ENCODE assay signal across 8 cellular contexts in the genomic region with DNA sequence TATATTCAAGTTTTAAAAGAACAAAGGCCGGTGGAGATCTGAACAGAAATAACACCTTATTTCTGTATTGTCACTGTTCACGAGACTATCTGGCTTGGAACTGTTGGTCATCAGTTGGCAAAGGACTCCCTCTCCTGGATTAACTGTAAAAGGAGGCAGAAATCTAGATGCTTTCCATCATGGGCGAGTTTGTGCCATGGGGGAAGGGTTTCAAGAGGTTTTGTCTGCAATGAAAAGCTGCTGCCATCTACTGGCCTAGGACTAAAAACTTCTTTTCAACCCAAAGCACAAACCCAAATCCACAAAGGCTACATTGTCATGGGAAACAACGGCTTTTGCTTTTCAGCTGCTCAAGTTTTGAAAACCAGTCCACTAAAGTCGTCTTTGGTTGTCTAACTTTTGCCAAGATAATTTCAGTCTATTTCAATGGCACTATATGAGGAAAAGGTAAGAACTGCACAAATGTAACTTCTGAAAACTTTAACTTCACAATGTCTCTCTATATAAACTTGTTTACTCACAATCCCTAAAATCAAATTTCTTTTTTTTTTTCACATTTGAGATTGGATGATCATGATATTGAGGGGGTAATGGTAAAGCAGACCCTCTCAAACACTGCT.
DNase-seq lines count a peak whose midpoint lies in the region; ATAC-seq and TF ChIP-seq lines count a peak whose summit lies in the region.

No MANE protein-coding gene starts in this region.

- DNase-seq in DND-41 (peak; percentile 75), NCI-H460 (ENCODE audit: extremely low read depth, low read depth) (peak; percentile 95), dorsolateral prefrontal cortex (peak in 9 of 10 donors; percentile 48 to 86 (median 69))
- peak; percentile 17 for DNase-seq in activated CD4-positive, alpha-beta T cell treated with anti-CD3 and anti-CD28 coated beads for 1 hour
- peak; percentile 13 for DNase-seq in stimulated activated CD8-positive, alpha-beta memory T cell treated with anti-CD3 and anti-CD28 coated beads, Interleukin-15, amount 100 ng/mL, for 1 hour (ENCODE audit: low read depth)

- no peak overlapping the region for H3K4me2 ChIP-seq in DND-41 (ENCODE audit: insufficient read depth, low read length)

- peak; percentile 95 to 100 for TF ChIP-seq RAD21 in liver (IDR thresholded peaks at IDR 0.05)

- ATAC-seq in DND-41 (ENCODE audit: insufficient read depth, low read depth) (peak; percentile 65), HG03139 (IDR thresholded peaks at IDR 0.05; ENCODE audit: unreplicated experiment) (peak; percentile 58), GM21390 (IDR thresholded peaks at IDR 0.05; ENCODE audit: unreplicated experiment) (no peak)

- H3K27me3 ChIP-seq in DND-41 (ENCODE audit: insufficient read depth, low read length, poor library complexity) (no peaks in the 10 kb centered on the region), dorsolateral prefrontal cortex (peaks cover 0 to 19% (median 0%) of the 10 kb centered on the region in 45 donors), liver (ENCODE audit: control insufficient read depth in 4 of 4, insufficient read depth in 4 of 4, low read length in 3 of 4) (no peaks in the 10 kb centered on the region)

- no peaks in the 10 kb centered on the region for H3K36me3 ChIP-seq in DND-41 (ENCODE audit: insufficient read depth, low read length)
- no peaks in the 10 kb centered on the region for H3K36me3 ChIP-seq in liver (ENCODE audit: control insufficient read depth in 4 of 4, insufficient read depth in 3 of 4, low read depth in 1 of 4, low read length in 3 of 4)

- H3K27ac ChIP-seq in DND-41 (ENCODE audit: low read length): no peak overlapping the region
- H3K27ac ChIP-seq in dorsolateral prefrontal cortex: peak overlapping the region in 4 of 59 donors; percentile 33 to 51 (median 34)
- no peak overlapping the region for H3K27ac ChIP-seq in liver (ENCODE audit: low read depth in 1 of 2, low read length in 2 of 2)

- H3K4me1 ChIP-seq in DND-41 (ENCODE audit: insufficient read depth, low read length): peaks cover 23% of the 10 kb centered on the region
- H3K4me1 ChIP-seq in liver (ENCODE audit: control insufficient read depth in 4 of 4, insufficient read depth in 4 of 4, low read length in 3 of 4): peaks cover 0 to 10% (median 6%) of the 10 kb centered on the region in 4 donors

- WGBS in liver: 10% methylated on average over 5 of the region's 5 CpGs

- H3K9ac ChIP-seq in DND-41 (ENCODE audit: low read depth, low read length) (no peak overlapping the region), liver (ENCODE audit: low read depth in 1 of 2, low read length in 2 of 2) (no peak overlapping the region)

- H2AFZ ChIP-seq in DND-41 (ENCODE audit: low read depth, low read length): no peak overlapping the region

- H3K79me2 ChIP-seq in DND-41 (ENCODE audit: insufficient read depth, low read length): no peaks in the 10 kb centered on the region

- H3K4me3 ChIP-seq in DND-41 (ENCODE audit: low read depth in 1 of 2, low read length in 2 of 2) (no peak overlapping the region), dorsolateral prefrontal cortex (peak overlapping the region in 4 of 59 donors; percentile 9 to 39 (median 21)), liver (ENCODE audit: low read depth in 1 of 3, low read length in 3 of 3) (no peak overlapping the region)

- peak; percentile 83 for TF ChIP-seq CTCF in DND-41 (IDR thresholded peaks at IDR 0.05; ENCODE audit: borderline replicate concordance, extremely low read depth, low read length, poor library complexity, severe bottlenecking)
- TF ChIP-seq CTCF in dorsolateral prefrontal cortex (IDR thresholded peaks at IDR 0.05 in 54 of 56, conservative IDR thresholded peaks at IDR 0.05 in 2 of 56; ENCODE audit: low read depth in 1 of 56, partially characterized antibody in 56 of 56): peak; percentile 82 to 99 (median 95)
- peak; percentile 80 for TF ChIP-seq CTCF in liver (IDR thresholded peaks at IDR 0.05; ENCODE audit: low read depth, low read length, missing input control)

- intact Hi-C loops in dorsolateral prefrontal cortex (cut with DNase I): loop anchor here (1.0 to 5.0 kb wide), 5 partner anchors 298 to 775 kb away; partner anchors contain the start of gene NFE2L3 (in 1 of the 2)

- H4K20me1 ChIP-seq in DND-41 (ENCODE audit: insufficient read depth, low read length): no peaks in the 10 kb centered on the region

- H3K9me3 ChIP-seq in DND-41 (ENCODE audit: insufficient read depth, low read length, severe bottlenecking) (no peaks in the 10 kb centered on the region), liver (ENCODE audit: control insufficient read depth in 4 of 4, low read length in 3 of 4) (no peaks in the 10 kb centered on the region)

TF ChIP-seq in liver, 16 proteins besides CTCF, POLR2A, EP300 and RAD21:
- peak in 1 of 2 donors; percentile 20 for TF ChIP-seq HNF4A (conservative IDR thresholded peaks at IDR 0.05)
- no peak for TF ChIP-seq NR2F2 (IDR thresholded peaks at IDR 0.05)
- TF ChIP-seq FOXA2 (IDR thresholded peaks at IDR 0.05): no peak
- no peak for TF ChIP-seq ATF3 (IDR thresholded peaks at IDR 0.05)
- no peak for TF ChIP-seq SP1 (IDR thresholded peaks at IDR 0.05)
- no peak for TF ChIP-seq TAF1 (conservative IDR thresholded peaks at IDR 0.05)
- peak; percentile 27 to 41 for TF ChIP-seq RXRA (IDR thresholded peaks at IDR 0.05)
- TF ChIP-seq, protein P1, sequence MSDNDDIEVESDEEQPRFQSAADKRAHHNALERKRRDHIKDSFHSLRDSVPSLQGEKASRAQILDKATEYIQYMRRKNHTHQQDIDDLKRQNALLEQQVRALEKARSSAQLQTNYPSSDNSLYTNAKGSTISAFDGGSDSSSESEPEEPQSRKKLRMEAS (IDR thresholded peaks at IDR 0.05): peak; percentile 36
- TF ChIP-seq HNF4G (IDR thresholded peaks at IDR 0.05): no peak
- TF ChIP-seq, protein P2, sequence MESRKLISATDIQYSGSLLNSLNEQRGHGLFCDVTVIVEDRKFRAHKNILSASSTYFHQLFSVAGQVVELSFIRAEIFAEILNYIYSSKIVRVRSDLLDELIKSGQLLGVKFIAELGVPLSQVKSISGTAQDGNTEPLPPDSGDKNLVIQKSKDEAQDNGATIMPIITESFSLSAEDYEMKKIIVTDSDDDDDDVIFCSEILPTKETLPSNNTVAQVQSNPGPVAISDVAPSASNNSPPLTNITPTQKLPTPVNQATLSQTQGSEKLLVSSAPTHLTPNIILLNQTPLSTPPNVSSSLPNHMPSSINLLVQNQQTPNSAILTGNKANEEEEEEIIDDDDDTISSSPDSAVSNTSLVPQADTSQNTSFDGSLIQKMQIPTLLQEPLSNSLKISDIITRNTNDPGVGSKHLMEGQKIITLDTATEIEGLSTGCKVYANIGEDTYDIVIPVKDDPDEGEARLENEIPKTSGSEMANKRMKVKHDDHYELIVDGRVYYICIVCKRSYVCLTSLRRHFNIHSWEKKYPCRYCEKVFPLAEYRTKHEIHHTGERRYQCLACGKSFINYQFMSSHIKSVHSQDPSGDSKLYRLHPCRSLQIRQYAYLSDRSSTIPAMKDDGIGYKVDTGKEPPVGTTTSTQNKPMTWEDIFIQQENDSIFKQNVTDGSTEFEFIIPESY (IDR thresholded peaks at IDR 0.05): no peak
- TF ChIP-seq YY1 (IDR thresholded peaks at IDR 0.05): peak; percentile 87
- TF ChIP-seq JUND (IDR thresholded peaks at IDR 0.05): peak in 1 of 2 donors; percentile 25
- TF ChIP-seq GABPA (IDR thresholded peaks at IDR 0.05 in 1 of 2, conservative IDR thresholded peaks at IDR 0.05 in 1 of 2): peak in 1 of 2 donors; percentile 17
- TF ChIP-seq EGR1 (IDR thresholded peaks at IDR 0.05; ENCODE audit: low read depth in 2 of 2): no peak
- no peak for TF ChIP-seq FOXA1 (IDR thresholded peaks at IDR 0.05)
- TF ChIP-seq, protein P3, sequence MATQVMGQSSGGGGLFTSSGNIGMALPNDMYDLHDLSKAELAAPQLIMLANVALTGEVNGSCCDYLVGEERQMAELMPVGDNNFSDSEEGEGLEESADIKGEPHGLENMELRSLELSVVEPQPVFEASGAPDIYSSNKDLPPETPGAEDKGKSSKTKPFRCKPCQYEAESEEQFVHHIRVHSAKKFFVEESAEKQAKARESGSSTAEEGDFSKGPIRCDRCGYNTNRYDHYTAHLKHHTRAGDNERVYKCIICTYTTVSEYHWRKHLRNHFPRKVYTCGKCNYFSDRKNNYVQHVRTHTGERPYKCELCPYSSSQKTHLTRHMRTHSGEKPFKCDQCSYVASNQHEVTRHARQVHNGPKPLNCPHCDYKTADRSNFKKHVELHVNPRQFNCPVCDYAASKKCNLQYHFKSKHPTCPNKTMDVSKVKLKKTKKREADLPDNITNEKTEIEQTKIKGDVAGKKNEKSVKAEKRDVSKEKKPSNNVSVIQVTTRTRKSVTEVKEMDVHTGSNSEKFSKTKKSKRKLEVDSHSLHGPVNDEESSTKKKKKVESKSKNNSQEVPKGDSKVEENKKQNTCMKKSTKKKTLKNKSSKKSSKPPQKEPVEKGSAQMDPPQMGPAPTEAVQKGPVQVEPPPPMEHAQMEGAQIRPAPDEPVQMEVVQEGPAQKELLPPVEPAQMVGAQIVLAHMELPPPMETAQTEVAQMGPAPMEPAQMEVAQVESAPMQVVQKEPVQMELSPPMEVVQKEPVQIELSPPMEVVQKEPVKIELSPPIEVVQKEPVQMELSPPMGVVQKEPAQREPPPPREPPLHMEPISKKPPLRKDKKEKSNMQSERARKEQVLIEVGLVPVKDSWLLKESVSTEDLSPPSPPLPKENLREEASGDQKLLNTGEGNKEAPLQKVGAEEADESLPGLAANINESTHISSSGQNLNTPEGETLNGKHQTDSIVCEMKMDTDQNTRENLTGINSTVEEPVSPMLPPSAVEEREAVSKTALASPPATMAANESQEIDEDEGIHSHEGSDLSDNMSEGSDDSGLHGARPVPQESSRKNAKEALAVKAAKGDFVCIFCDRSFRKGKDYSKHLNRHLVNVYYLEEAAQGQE (IDR thresholded peaks at IDR 0.05): no peak

Comparison
In these comparisons a context has a peak if more than half of its experiments do, and no peak if none do; other contexts are left out.
1. DNase-seq: peak in every context shown above with its lines; median percentile 95 in NCI-H460; 75 in DND-41; 69 in dorsolateral prefrontal cortex; 17 in activated CD4-positive, alpha-beta T cell treated with anti-CD3 and anti-CD28 coated beads for 1 hour; 13 in stimulated activated CD8-positive, alpha-beta memory T cell treated with anti-CD3 and anti-CD28 coated beads, Interleukin-15, amount 100 ng/mL, for 1 hour.